ENCODE assay signal across 11 cellular contexts in the genomic region with DNA sequence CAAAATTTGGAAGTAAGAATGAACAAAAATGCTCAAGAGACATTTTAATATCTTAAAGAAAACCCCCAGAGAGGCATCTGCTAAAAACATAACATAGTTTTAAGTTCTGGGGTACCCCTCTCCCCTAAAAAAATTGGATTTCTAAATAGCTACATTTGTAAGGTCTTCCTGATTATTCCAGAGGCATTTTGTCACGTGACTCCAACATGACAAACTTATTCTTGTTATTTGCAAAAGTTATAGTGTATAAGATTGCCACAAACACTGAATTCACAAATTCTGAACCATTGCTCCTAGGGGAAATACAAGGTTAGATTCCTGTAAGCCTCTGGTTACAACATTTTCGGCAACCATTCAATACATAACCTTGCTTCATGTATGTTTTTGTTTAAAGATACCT.
"Had no signal": no experiment of that assay in that cellular context is flagged by ENCODE, and none has a peak within 500 bp of the region (broad histone marks: within the 10 kb centered on the region; RNA-seq: fewer than 3 reads in every experiment).

No MANE protein-coding gene starts in this region.

- H3K4me3 ChIP-seq: GM23248, GM23338, HAP-1 had no signal

- H3K36me3 ChIP-seq: HAP-1 had no signal

- H2AFZ ChIP-seq: GM23248, GM23338 had no signal

- FAIRE-seq: H1, H54 had no signal

- H3K9ac ChIP-seq: GM23248 had no signal

- DNase-seq: GM23248, GOT3, H7, H9, HCEC 1CT, HFFc6 had no signal

- H3K27ac ChIP-seq: GM23248 had no signal

- ATAC-seq: GM23338, HCT116 had no signal

- H3K4me2 ChIP-seq: GM23338 had no signal

- H3K9me3 ChIP-seq: HAP-1 had no signal
